Comparison of ENCODE assay signal across 12 cellular contexts in genomic region chr17:76544123-76544915, GRCh38. TPM values are rescaled to one million over a fixed set of nuclear protein-coding genes. Genes with fewer than 3 reads are reported as not detected.
DNase-seq lines count a peak whose midpoint lies in the region; TF ChIP-seq lines count a peak whose summit lies in the region.
"Had no signal": no experiment of that assay in that cellular context is flagged by ENCODE, and none has a peak within 500 bp of the region (broad histone marks: within the 10 kb centered on the region; RNA-seq: fewer than 3 reads in every experiment).

No MANE protein-coding gene starts in this region.

- H3K27me3 ChIP-seq in BLaER1 treated with 17β-estradiol and CSF1 and Interleukin-3, amounts not matched to agents 10 nM and 100 nM: peaks cover 48 to 59% (median 54%) of the 10 kb centered on the region in 11 experiments
- H3K27me3 ChIP-seq in neuron (ENCODE audit: insufficient read depth, low read length): peaks cover 4% of the 10 kb centered on the region

- CTCF ChIA-PET in activated CD4-positive, alpha-beta T cell treated with anti-CD3 and anti-CD28 coated beads, Interleukin-2, amount 10 ng/mL, durations not matched to agents 7 days and 5 days (lab: Charles Lee): interaction anchor here (0.9 to 3.3 kb wide), 5 partner anchors 13 to 77 kb away, joined by 4 to 19 read pairs (median 6); no protein-coding TSS in a partner anchor

- H3K27ac Mint-ChIP-seq in activated CD4-positive, alpha-beta T cell treated with anti-CD3 and anti-CD28 coated beads, Interleukin-2, amount 10 ng/mL, durations not matched to agents 7 days and 5 days: no peak overlapping the region

- intact Hi-C loops in head of caudate nucleus (cut with DNase I): no loop called here

- peaks cover 80 to 100% (median 98%) of the 10 kb centered on the region in 10 experiments for H3K4me1 ChIP-seq in BLaER1 treated with 17β-estradiol and CSF1 and Interleukin-3, amounts not matched to agents 10 nM and 100 nM
- H3K4me1 ChIP-seq in neuron (ENCODE audit: insufficient read depth, low read length): peaks cover 63% of the 10 kb centered on the region

- H3K27ac ChIP-seq in BLaER1 treated with 17β-estradiol and CSF1 and Interleukin-3, amounts not matched to agents 10 nM and 100 nM: peak overlapping the region in 5 of 11 experiments; percentile 7 to 44 (median 35); a peak in 6 of 22 replicates
- H3K27ac ChIP-seq: VCaP had no signal

- H3K36me3 Mint-ChIP-seq in activated CD4-positive, alpha-beta T cell treated with anti-CD3 and anti-CD28 coated beads, Interleukin-2, amount 10 ng/mL, durations not matched to agents 7 days and 5 days (ENCODE audit: low read depth): no peaks in the 10 kb centered on the region

- no peak overlapping the region for H3K4me3 Mint-ChIP-seq in activated CD4-positive, alpha-beta T cell treated with anti-CD3 and anti-CD28 coated beads, Interleukin-2, amount 10 ng/mL, durations not matched to agents 7 days and 5 days

- no peaks in the 10 kb centered on the region for H3K9me3 ChIP-seq in BLaER1 treated with 17β-estradiol and CSF1 and Interleukin-3, amounts not matched to agents 10 nM and 100 nM (replicated peaks in 1 of 11)
- H3K9me3 ChIP-seq in neuron (ENCODE audit: low read length): no peaks in the 10 kb centered on the region

- POLR2A ChIA-PET in activated CD4-positive, alpha-beta T cell treated with anti-CD3 and anti-CD28 coated beads, Interleukin-2, amount 10 ng/mL, durations not matched to agents 7 days and 5 days (lab: Charles Lee): no interaction called here

- peak overlapping the region; percentile 79 for H2AFZ ChIP-seq in neuron (ENCODE audit: low read depth, low read length)

- no peaks in the 10 kb centered on the region for H3K9me3 Mint-ChIP-seq in activated CD4-positive, alpha-beta T cell treated with anti-CD3 and anti-CD28 coated beads, Interleukin-2, amount 10 ng/mL, durations not matched to agents 7 days and 5 days

- peak overlapping the region in 3 of 10 experiments; percentile 3 to 23 (median 8); a peak in 1 of 20 replicates for H3K4me3 ChIP-seq in BLaER1 treated with 17β-estradiol and CSF1 and Interleukin-3, amounts not matched to agents 10 nM and 100 nM
- peak overlapping the region; percentile 37 for H3K4me3 ChIP-seq in neuron (ENCODE audit: low read length)

- H3K4me1 Mint-ChIP-seq in activated CD4-positive, alpha-beta T cell treated with anti-CD3 and anti-CD28 coated beads, Interleukin-2, amount 10 ng/mL, durations not matched to agents 7 days and 5 days: peaks cover 7% of the 10 kb centered on the region

- H3K9ac ChIP-seq in BLaER1 treated with 17β-estradiol and CSF1 and Interleukin-3, amounts not matched to agents 10 nM and 100 nM: peak overlapping the region; percentile 10 to 61 (median 34); a peak in 15 of 22 replicates

- DNase-seq in head of caudate nucleus (peak; percentile 46 to 89 (median 76)), GOT3 (lab: John Stamatoyannopoulos, UW) (no peak), SHP77 treated with DMSO at 0.1 percent for 48 hours (lab: John Stamatoyannopoulos, UW) (no peak)
- no peak for DNase-seq in activated CD4-positive, alpha-beta T cell treated with anti-CD3 and anti-CD28 coated beads, Interleukin-2, amount 10 ng/mL, durations not matched to agents 7 days and 5 days
- DNase-seq in activated CD8-positive, alpha-beta memory T cell treated with anti-CD3 and anti-CD28 coated beads, Interleukin-2, amount 50 U/mL, for 48 hours: no peak
- DNase-seq: AML-193, NCI-H774 had no signal

- H3K27me3 Mint-ChIP-seq in activated CD4-positive, alpha-beta T cell treated with anti-CD3 and anti-CD28 coated beads, Interleukin-2, amount 10 ng/mL, durations not matched to agents 7 days and 5 days: peaks cover 34% of the 10 kb centered on the region

- H4K20me1 ChIP-seq in BLaER1 treated with 17β-estradiol and CSF1 and Interleukin-3, amounts not matched to agents 10 nM and 100 nM: peaks cover 0 to 9% (median 0%) of the 10 kb centered on the region in 11 experiments; a peak in 1 of 22 replicates

- H3K4me2 ChIP-seq in BLaER1 treated with 17β-estradiol and CSF1 and Interleukin-3, amounts not matched to agents 10 nM and 100 nM: peak overlapping the region; percentile 81 to 99 (median 87)

- H3K36me3 ChIP-seq in BLaER1 treated with 17β-estradiol and CSF1 and Interleukin-3, amounts not matched to agents 10 nM and 100 nM: no peaks in the 10 kb centered on the region
- no peaks in the 10 kb centered on the region for H3K36me3 ChIP-seq in neuron (ENCODE audit: insufficient read depth, low read length)

TF ChIP-seq in PFSK-1, 5 proteins besides CTCF, POLR2A, EP300 and RAD21:
- no peak; a peak in 1 of 4 replicates for TF ChIP-seq REST (IDR thresholded peaks at IDR 0.05; ENCODE audit: insufficient read depth in 1 of 2, low read depth in 2 of 2, low read length in 2 of 2)
- TF ChIP-seq FOXP2 (optimal IDR thresholded peaks at IDR 0.05; ENCODE audit: borderline replicate concordance, extremely low read depth, extremely low read length, insufficient read depth): peak; percentile 30

RNA-seq across cellular contexts. Expression of gene PRCD, which starts 4.5 kb away (rescaled TPM):
- 0.88 TPM for polyA plus RNA-seq in PFSK-1 (2012; ENCODE audit: insufficient read length, low read depth)
- not detected for total RNA-seq in activated CD4-positive, alpha-beta T cell treated with anti-CD3 and anti-CD28 coated beads, Interleukin-2, amount 10 ng/mL, durations not matched to agents 7 days and 5 days
- total RNA-seq: myocyte had no signal

RNA-seq across cellular contexts. Expression of gene CYGB, which starts 6.8 kb away (rescaled TPM):
- polyA plus RNA-seq in PFSK-1 (2012; ENCODE audit: insufficient read length, low read depth): 0.39 TPM
- total RNA-seq in activated CD4-positive, alpha-beta T cell treated with anti-CD3 and anti-CD28 coated beads, Interleukin-2, amount 10 ng/mL, durations not matched to agents 7 days and 5 days: not detected

RNA-seq across cellular contexts. Expression of gene ST6GALNAC2, which starts 41.3 kb away (rescaled TPM):
- polyA plus RNA-seq in PFSK-1 (2012; ENCODE audit: insufficient read length, low read depth): not detected
- total RNA-seq in activated CD4-positive, alpha-beta T cell treated with anti-CD3 and anti-CD28 coated beads, Interleukin-2, amount 10 ng/mL, durations not matched to agents 7 days and 5 days: not detected

RNA-seq across cellular contexts. Expression of gene RHBDF2, which starts 43.1 kb away (rescaled TPM):
- 19.3 TPM for polyA plus RNA-seq in PFSK-1 (2012; ENCODE audit: insufficient read length, low read depth)
- 10 to 100 TPM; 37.1 to 41.6 TPM for total RNA-seq in activated CD4-positive, alpha-beta T cell treated with anti-CD3 and anti-CD28 coated beads, Interleukin-2, amount 10 ng/mL, durations not matched to agents 7 days and 5 days

Comparison
In these comparisons a context has a peak if more than half of its experiments do, and no peak if none do; other contexts are left out.
1. DNase-seq: peak in head of caudate nucleus (42 of 42); none in GOT3 (single experiment), SHP77 treated with DMSO at 0.1 percent for 48 hours (single experiment), activated CD4-positive, alpha-beta T cell treated with anti-CD3 and anti-CD28 coated beads, Interleukin-2, amount 10 ng/mL, durations not matched to agents 7 days and 5 days (single experiment) and activated CD8-positive, alpha-beta memory T cell treated with anti-CD3 and anti-CD28 coated beads, Interleukin-2, amount 50 U/mL, for 48 hours (single experiment).